In genomic region chr3:100844063-100844936, GRCh38 we compare ENCODE assay signal across 29 cellular contexts.
A peak's percentile ranks its signal among the peaks of the same experiment; 100 is the strongest.
DNase-seq lines count a peak whose midpoint lies in the region; ATAC-seq, FAIRE-seq and TF ChIP-seq lines count a peak whose summit lies in the region.
"Had no signal": no experiment of that assay in that cellular context is flagged by ENCODE, and none has a peak within 500 bp of the region (broad histone marks: within the 10 kb centered on the region; RNA-seq: fewer than 3 reads in every experiment).

No MANE protein-coding gene starts in this region.

- H3K9me3 Mint-ChIP-seq in endothelial cell (ENCODE audit: unreplicated experiment): no peaks in the 10 kb centered on the region
- H3K9me3 Mint-ChIP-seq: activated T-cell treated with anti-CD3 and anti-CD28 coated beads, Interleukin-2, amount 50 U/mL, for 24 hours; brain; HFFc6 had no signal

- 76% methylated on average over 8 of the region's 8 CpGs for WGBS in suprapubic skin

- no peaks in the 10 kb centered on the region for H3K36me3 Mint-ChIP-seq in endothelial cell (ENCODE audit: low read depth, unreplicated experiment)
- H3K36me3 Mint-ChIP-seq: brain, memory B cell had no signal

- TF ChIP-seq CTCF in bronchial epithelial cell (IDR thresholded peaks at IDR 0.05; ENCODE audit: insufficient read depth, low read length, severe bottlenecking) (no peak), left lung (IDR thresholded peaks at IDR 0.05) (no peak), suprapubic skin (IDR thresholded peaks at IDR 0.05) (no peak), A673 (conservative IDR thresholded peaks at IDR 0.05; ENCODE audit: low read depth, low read length) (no peak), endothelial cell (IDR thresholded peaks at IDR 0.05; ENCODE audit: unreplicated experiment) (no peak)

- intact Hi-C loops in left lung (cut with DNase I): no loop called here
- intact Hi-C loops in A673 (cut with micrococcal nuclease; ENCODE audit: unreplicated experiment): no loop called here

- H3K36me3 ChIP-seq in bronchial epithelial cell (ENCODE audit: control insufficient read depth, insufficient read depth, low read length): no peaks in the 10 kb centered on the region
- H3K36me3 ChIP-seq in left lung: no peaks in the 10 kb centered on the region
- H3K36me3 ChIP-seq in suprapubic skin: peaks cover 2% of the 10 kb centered on the region
- H3K36me3 ChIP-seq in A673 (ENCODE audit: insufficient read depth, low read length, poor library complexity, severe bottlenecking): no peaks in the 10 kb centered on the region

- peaks cover 4% of the 10 kb centered on the region for H3K4me1 Mint-ChIP-seq in endothelial cell (ENCODE audit: unreplicated experiment)
- H3K4me1 Mint-ChIP-seq: B cell, brain had no signal

- DNase-seq in ELR (ENCODE audit: low read depth) (peak; percentile 8), M059J (ENCODE audit: low read depth) (peak; percentile 61), bronchial epithelial cell (ENCODE audit: low read depth) (peak; percentile 85), left lung (no peak), suprapubic skin (ENCODE audit: low spot score in 2 of 2) (no peak), A673 (ENCODE audit: low spot score) (no peak), endothelial cell (ENCODE audit: low spot score) (no peak)
- DNase-seq in stimulated activated naive CD4-positive, alpha-beta T cell treated with Interleukin-2 at 50 U/mL for 16 hours (lab: John Stamatoyannopoulos, UW): no peak
- DNase-seq: activated CD4-positive, alpha-beta T cell treated with anti-CD3 and anti-CD28 coated beads for 4 hours; activated T-cell treated with anti-CD3 and anti-CD28 coated beads, Interleukin-2, amount 50 U/mL, for 24 hours; DMS79; effector CD4-positive, alpha-beta T cell; HFFc6; NCI-H1694 treated with DMSO at 0.1 percent for 48 hours; NCI-H69; stimulated activated CD4-positive, alpha-beta T cell treated with anti-CD3 and anti-CD28 coated beads, Interleukin-2, amount 100 ng/mL, for 24 hours; substantia nigra; T-helper 2 cell had no signal

- no peak for TF ChIP-seq POLR2A in suprapubic skin (IDR thresholded peaks at IDR 0.05)

- H3K4me1 ChIP-seq in left lung (no peaks in the 10 kb centered on the region), suprapubic skin (no peaks in the 10 kb centered on the region), A673 (ENCODE audit: insufficient read depth, low read length, poor library complexity, severe bottlenecking) (no peaks in the 10 kb centered on the region)
- H3K4me1 ChIP-seq: A549 had no signal

- FAIRE-seq in bronchial epithelial cell (lab: Jason Lieb, UNC): no peak
- FAIRE-seq: A549, GM12892, GM19239, islet of Langerhans, urothelium cell line had no signal

- no TSS peak for BruUV-seq in A673 (replicated peaks; lab: Mats Ljungman, UMichigan)

- no peaks in the 10 kb centered on the region for H3K27me3 Mint-ChIP-seq in endothelial cell (ENCODE audit: unreplicated experiment)
- H3K27me3 Mint-ChIP-seq: brain had no signal

- H3K9me3 ChIP-seq in left lung (no peaks in the 10 kb centered on the region), suprapubic skin (no peaks in the 10 kb centered on the region), A673 (ENCODE audit: low read depth, low read length, poor library complexity, severe bottlenecking) (no peaks in the 10 kb centered on the region)
- H3K9me3 ChIP-seq: A549, esophagus muscularis mucosa had no signal

- TF ChIP-seq EP300 in suprapubic skin (IDR thresholded peaks at IDR 0.05): no peak

- H3K27ac ChIP-seq in left lung (peak overlapping the region in 1 of 2 donors; percentile 35), suprapubic skin (no peak overlapping the region), A673 (ENCODE audit: low read depth, low read length, poor library complexity, severe bottlenecking) (no peak overlapping the region)
- H3K27ac ChIP-seq: A549, esophagus muscularis mucosa, skin epidermis had no signal

- POLR2A ChIA-PET in A673 (lab: Charles Lee; ENCODE audit: low non-redundant PET): interaction anchor here (0.7 kb wide), 1 partner anchor 504 kb away, joined by 3 read pairs; no protein-coding TSS in a partner anchor

- no peak overlapping the region for H3K4me3 ChIP-seq in bronchial epithelial cell (ENCODE audit: low read depth, low read length)
- H3K4me3 ChIP-seq in left lung: no peak overlapping the region
- H3K4me3 ChIP-seq in suprapubic skin: no peak overlapping the region
- no peak overlapping the region for H3K4me3 ChIP-seq in A673 (ENCODE audit: low read depth, low read length, poor library complexity, severe bottlenecking)
- H3K4me3 ChIP-seq: A549, esophagus muscularis mucosa, skin epidermis had no signal

- H3K27ac Mint-ChIP-seq in endothelial cell (ENCODE audit: unreplicated experiment): no peak overlapping the region
- H3K27ac Mint-ChIP-seq: activated T-cell treated with anti-CD3 and anti-CD28 coated beads, Interleukin-2, amount 50 U/mL, for 24 hours; B cell; brain; HFFc6; memory B cell had no signal

- no peak overlapping the region for H3K4me3 Mint-ChIP-seq in endothelial cell (ENCODE audit: unreplicated experiment)
- H3K4me3 Mint-ChIP-seq: activated T-cell treated with anti-CD3 and anti-CD28 coated beads, Interleukin-2, amount 50 U/mL, for 24 hours; B cell; brain; HFFc6; memory B cell had no signal

- H3K27me3 ChIP-seq in bronchial epithelial cell (ENCODE audit: control insufficient read depth, insufficient read depth, low read length): no peaks in the 10 kb centered on the region
- no peaks in the 10 kb centered on the region for H3K27me3 ChIP-seq in left lung
- H3K27me3 ChIP-seq in suprapubic skin: no peaks in the 10 kb centered on the region
- H3K27me3 ChIP-seq in A673 (replicated peaks; ENCODE audit: insufficient read depth, low read depth, low read length, poor library complexity): no peaks in the 10 kb centered on the region
- H3K27me3 ChIP-seq: esophagus muscularis mucosa had no signal

- CTCF ChIA-PET in A673 (lab: Charles Lee): no interaction called here

- ATAC-seq in left lung: peak; percentile 82
- ATAC-seq: A549, SK-N-SH treated with all-trans-retinoic acid at 6 μM for 48 hours had no signal

Comparison
In these comparisons a context has a peak if more than half of its experiments do, and no peak if none do; other contexts are left out.
1. DNase-seq: peak in ELR (single experiment), M059J (single experiment) and bronchial epithelial cell (single experiment); none in left lung (0 of 2), suprapubic skin (0 of 2), A673 (single experiment), endothelial cell (single experiment) and stimulated activated naive CD4-positive, alpha-beta T cell treated with Interleukin-2 at 50 U/mL for 16 hours (single experiment).